14 cellular contexts compared by ENCODE assay signal in the genomic region with DNA sequence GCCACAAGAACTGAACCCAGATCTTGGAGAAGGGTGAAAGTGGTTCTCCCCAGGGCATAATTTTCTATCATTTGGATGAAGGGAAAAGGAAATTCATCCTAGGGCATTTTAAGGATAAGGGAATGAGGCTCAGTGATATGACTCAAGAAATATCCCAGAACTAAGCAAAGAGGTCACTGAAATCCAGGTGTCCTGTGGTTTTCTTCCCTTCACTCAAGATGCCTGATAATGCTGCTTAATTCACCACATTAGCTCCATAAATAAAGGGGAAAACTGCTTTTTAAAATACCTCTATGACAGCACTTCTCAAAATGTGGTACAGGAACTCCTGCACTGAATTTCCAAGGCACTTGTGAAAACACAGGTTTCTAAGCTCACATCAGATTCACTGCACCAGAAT. TPM values are rescaled to one million over a fixed set of nuclear protein-coding genes. Genes with fewer than 3 reads are reported as not detected.
DNase-seq lines count a peak whose midpoint lies in the region; ATAC-seq and TF ChIP-seq lines count a peak whose summit lies in the region.
"Had no signal": no experiment of that assay in that cellular context is flagged by ENCODE, and none has a peak within 500 bp of the region (broad histone marks: within the 10 kb centered on the region; RNA-seq: fewer than 3 reads in every experiment).

No MANE protein-coding gene starts in this region.

- H3K4me1 ChIP-seq in GM23338 (ENCODE audit: insufficient read depth) (peaks cover 39% of the 10 kb centered on the region), duodenal mucosa (ENCODE audit: control insufficient read depth in 1 of 2, insufficient read depth in 2 of 2, low read length in 2 of 2) (peaks cover 36 to 47% of the 10 kb centered on the region in 2 donors), mucosa of descending colon (ENCODE audit: low read depth) (peaks cover 17% of the 10 kb centered on the region), H9 (ENCODE audit: insufficient read depth, low read length) (peaks cover 22% of the 10 kb centered on the region)

- no peaks in the 10 kb centered on the region; the same call in 1 of the 2 replicates for H3K9me2 ChIP-seq in GM23338 (ENCODE audit: insufficient read depth)

- ATAC-seq in CD4-positive, alpha-beta T cell (ENCODE audit: poor library complexity): no peak
- no peak for ATAC-seq in GM23338
- ATAC-seq in mucosa of descending colon: no peak

- H3K18ac ChIP-seq in H9 (ENCODE audit: insufficient read length, low read depth, low read length): no peak overlapping the region

- intact Hi-C loops in CD4-positive, alpha-beta T cell (cut with DNase I, micrococcal nuclease): loop anchor here in 1 of 2 experiments (2.0 kb wide), 1 partner anchor 24 kb away; no protein-coding TSS in a partner anchor
- intact Hi-C loops in mucosa of descending colon (cut with DNase I, micrococcal nuclease): no loop called here
- intact Hi-C loops in lower leg skin (cut with DNase I; ENCODE audit: low total_unique reads): no loop called here

- no peak overlapping the region for H3K56ac ChIP-seq in H9 (ENCODE audit: insufficient read length, low read depth, low read length)

- no peak overlapping the region for H2AFZ ChIP-seq in GM23338
- no peak overlapping the region for H2AFZ ChIP-seq in H9 (ENCODE audit: low read length)

- H2BK5ac ChIP-seq in H9 (ENCODE audit: insufficient read length, low read length): no peak overlapping the region

- H3F3A ChIP-seq in GM23338 (replicated peaks; ENCODE audit: low read depth): no peaks in the 10 kb centered on the region; the same call in 1 of the 2 replicates

- CTCF ChIA-PET in CD4-positive, alpha-beta T cell (lab: Charles Lee): no interaction called here

- H3K23ac ChIP-seq in H9 (ENCODE audit: insufficient read length, low read depth, low read length): no peak overlapping the region

- H3K4me2 ChIP-seq in GM23338 (no peak overlapping the region), H9 (ENCODE audit: insufficient read depth, insufficient read length, low read length) (no peak overlapping the region)

- TF ChIP-seq CTCF in CD4-positive, alpha-beta T cell (IDR thresholded peaks at IDR 0.05): no peak
- TF ChIP-seq CTCF in GM23338 (conservative IDR thresholded peaks at IDR 0.05; ENCODE audit: low read depth in 2 of 2): no peak
- TF ChIP-seq CTCF in nephron progenitor cell (IDR thresholded peaks at IDR 0.05): no peak
- TF ChIP-seq CTCF in mucosa of descending colon (IDR thresholded peaks at IDR 0.05): no peak
- no peak for TF ChIP-seq CTCF in H9 (conservative IDR thresholded peaks at IDR 0.05)
- no peak for TF ChIP-seq CTCF in lower leg skin (IDR thresholded peaks at IDR 0.05)

- no peaks in the 10 kb centered on the region for H3K9me3 Mint-ChIP-seq in CD4-positive, alpha-beta T cell
- H3K9me3 Mint-ChIP-seq in GM23338 (no peaks in the 10 kb centered on the region; the same call in 2 of the 3 replicates), nephron progenitor cell (peaks cover 9% of the 10 kb centered on the region), H9 (no peaks in the 10 kb centered on the region; a peak in 1 of 5 replicates)

- POLR2A ChIA-PET in CD4-positive, alpha-beta T cell (lab: Charles Lee): no interaction called here

- no peak overlapping the region for H4K8ac ChIP-seq in H9 (replicated peaks; ENCODE audit: insufficient read length, low read depth, low read length)

- H3K23me2 ChIP-seq in H9 (ENCODE audit: insufficient read length, low read depth, low read length, poor library complexity, severe bottlenecking): no peaks in the 10 kb centered on the region

- TF ChIP-seq POLR2A in lower leg skin (IDR thresholded peaks at IDR 0.05): no peak

- H4K91ac ChIP-seq in H9 (ENCODE audit: insufficient read length, low read depth, low read length): no peak overlapping the region

- H3K36me3 Mint-ChIP-seq in CD4-positive, alpha-beta T cell (ENCODE audit: low read depth): peaks cover 5% of the 10 kb centered on the region
- H3K36me3 Mint-ChIP-seq in GM23338 (ENCODE audit: low read depth): no peaks in the 10 kb centered on the region
- H3K36me3 Mint-ChIP-seq in nephron progenitor cell (ENCODE audit: low read depth): peaks cover 6% of the 10 kb centered on the region
- peaks cover 0 to 2% (median 0%) of the 10 kb centered on the region in 3 experiments; a peak in 2 of 7 replicates for H3K36me3 Mint-ChIP-seq in H9 (ENCODE audit: insufficient read depth in 1 of 3, low read depth in 3 of 3)

- peak overlapping the region; percentile 90 for H3K27ac Mint-ChIP-seq in CD4-positive, alpha-beta T cell
- H3K27ac Mint-ChIP-seq in GM23338: 0 out of 2 replicates have a peak overlapping the region, but pooled peaks have one; percentile 32
- H3K27ac Mint-ChIP-seq in nephron progenitor cell: peak overlapping the region; percentile 14
- no peak overlapping the region for H3K27ac Mint-ChIP-seq in H9

- H3K9ac ChIP-seq in duodenal mucosa (ENCODE audit: low read depth in 1 of 2, low read length in 2 of 2) (no peak overlapping the region), H9 (ENCODE audit: extremely low read depth, insufficient read length, low read length) (no peak overlapping the region)

- H3K4me1 Mint-ChIP-seq in CD4-positive, alpha-beta T cell (ENCODE audit: low read depth): peaks cover 68% of the 10 kb centered on the region
- peaks cover 50% of the 10 kb centered on the region for H3K4me1 Mint-ChIP-seq in GM23338
- H3K4me1 Mint-ChIP-seq in nephron progenitor cell: peaks cover 79% of the 10 kb centered on the region
- H3K4me1 Mint-ChIP-seq in H9: peaks cover 54 to 58% of the 10 kb centered on the region in 2 experiments

- no peaks in the 10 kb centered on the region for H3K36me3 ChIP-seq in GM23338 (ENCODE audit: insufficient read depth)
- H3K36me3 ChIP-seq in duodenal mucosa (ENCODE audit: control insufficient read depth in 1 of 2, insufficient read depth in 2 of 2, low read length in 2 of 2): no peaks in the 10 kb centered on the region
- no peaks in the 10 kb centered on the region for H3K36me3 ChIP-seq in mucosa of descending colon (ENCODE audit: low read depth)
- H3K36me3 ChIP-seq: brain microvascular endothelial cell had no signal

- H4K20me1 ChIP-seq in GM23338 (replicated peaks; ENCODE audit: insufficient read depth) (no peaks in the 10 kb centered on the region), H9 (ENCODE audit: control insufficient read depth, insufficient read depth, insufficient read length) (no peaks in the 10 kb centered on the region)

- H3K79me1 ChIP-seq in H9 (ENCODE audit: insufficient read depth, low read depth, low read length, poor library complexity, severe bottlenecking): no peaks in the 10 kb centered on the region

- H3K27ac ChIP-seq in CD4-positive, alpha-beta T cell (ENCODE audit: low read depth, low read length): no peak overlapping the region
- peak overlapping the region; percentile 33; the same call in 1 of the 2 replicates for H3K27ac ChIP-seq in GM23338 (ENCODE audit: low read depth)
- peak overlapping the region; percentile 6 for H3K27ac ChIP-seq in duodenal mucosa (ENCODE audit: low read depth, low read length)
- no peak overlapping the region for H3K27ac ChIP-seq in H9 (ENCODE audit: insufficient read length, low read depth, low read length)
- H3K27ac ChIP-seq: brain microvascular endothelial cell had no signal

- no peak overlapping the region for H3T11ph ChIP-seq in H9 (ENCODE audit: low read length)

- H3K79me2 ChIP-seq in GM23338 (replicated peaks; ENCODE audit: insufficient read depth) (no peaks in the 10 kb centered on the region), H9 (ENCODE audit: insufficient read depth, low read length) (no peaks in the 10 kb centered on the region)

- H2BK120ac ChIP-seq in H9 (ENCODE audit: low read depth, low read length, poor library complexity, severe bottlenecking): no peak overlapping the region

- no peaks in the 10 kb centered on the region for H3K9me3 ChIP-seq in CD4-positive, alpha-beta T cell (ENCODE audit: control insufficient read depth, low read length)
- H3K9me3 ChIP-seq in duodenal mucosa (ENCODE audit: control insufficient read depth in 1 of 2, low read length in 2 of 2) (no peaks in the 10 kb centered on the region), mucosa of descending colon (no peaks in the 10 kb centered on the region), H9 (ENCODE audit: control insufficient read depth, low read depth, low read length) (no peaks in the 10 kb centered on the region)

- H3K27me3 Mint-ChIP-seq in CD4-positive, alpha-beta T cell: no peaks in the 10 kb centered on the region
- H3K27me3 Mint-ChIP-seq in GM23338 (ENCODE audit: insufficient read depth, low read depth, poor library complexity): peaks cover 17% of the 10 kb centered on the region
- no peaks in the 10 kb centered on the region for H3K27me3 Mint-ChIP-seq in nephron progenitor cell (ENCODE audit: low read depth, poor library complexity)
- no peaks in the 10 kb centered on the region for H3K27me3 Mint-ChIP-seq in H9 (ENCODE audit: low read depth)

- H2BK12ac ChIP-seq in H9 (ENCODE audit: insufficient read length, low read depth, low read length): no peak overlapping the region

- DNase-seq in CD4-positive, alpha-beta T cell: no peak
- no peak for DNase-seq in GM23338 (ENCODE audit: low spot score)
- no peak for DNase-seq in nephron progenitor cell
- no peak for DNase-seq in mucosa of descending colon
- no peak for DNase-seq in H9
- no peak for DNase-seq in lower leg skin (ENCODE audit: low spot score in 2 of 2)
- DNase-seq: brain microvascular endothelial cell, COR-L47, NCI-H187, NCI-H69 had no signal

- H3K4ac ChIP-seq in H9 (ENCODE audit: low read depth, low read length): no peak overlapping the region

- no peak overlapping the region for H2AK5ac ChIP-seq in H9 (ENCODE audit: insufficient read length, low read length)

- no peaks in the 10 kb centered on the region for H3K27me3 ChIP-seq in CD4-positive, alpha-beta T cell (ENCODE audit: control insufficient read depth, insufficient read depth, low read length)
- H3K27me3 ChIP-seq in GM23338 (ENCODE audit: insufficient read depth) (no peaks in the 10 kb centered on the region), duodenal mucosa (ENCODE audit: control insufficient read depth in 1 of 2, insufficient read depth in 2 of 2, low read length in 2 of 2) (no peaks in the 10 kb centered on the region), H9 (ENCODE audit: insufficient read depth, low read length) (no peaks in the 10 kb centered on the region)
- H3K27me3 ChIP-seq: brain microvascular endothelial cell had no signal

- H3K14ac ChIP-seq in H9 (ENCODE audit: insufficient read depth, low read length): no peak overlapping the region

- no peak overlapping the region for H2BK15ac ChIP-seq in H9 (ENCODE audit: low read depth, low read length)

- H3K4me3 ChIP-seq in GM23338 (no peak overlapping the region), duodenal mucosa (ENCODE audit: low read depth in 1 of 2, low read length in 2 of 2) (no peak overlapping the region), mucosa of descending colon (no peak overlapping the region), lower leg skin (ENCODE audit: low read depth, poor library complexity, severe bottlenecking) (no peak overlapping the region)

- H3K4me3 Mint-ChIP-seq in CD4-positive, alpha-beta T cell: peak overlapping the region; percentile 55
- H3K4me3 Mint-ChIP-seq in GM23338 (no peak overlapping the region), nephron progenitor cell (no peak overlapping the region), H9 (no peak overlapping the region)

- no peak overlapping the region for H4K5ac ChIP-seq in H9 (ENCODE audit: insufficient read length, low read depth, low read length)

- no peak overlapping the region for H2BK20ac ChIP-seq in H9 (ENCODE audit: low read depth, low read length, poor library complexity, severe bottlenecking)

RNA-seq across cellular contexts. Expression of a gene that starts 2.7 kb away (rescaled TPM):
- 10 to 100 TPM; 11.5 to 12.8 TPM for total RNA-seq in CD4-positive, alpha-beta T cell
- total RNA-seq in GM23338 (2014; rRNA removed; shearing (Covaris generic)): 0.43 and 0.52 TPM in 2 replicates
- 0.42 TPM in 2 replicates for polyA plus RNA-seq in GM23338 (2016; fragmentation: Nextera tagmentation; extraction: Ambion mirVana)
- 10 to 100 TPM in 2 of 3 donors, 1 to 10 TPM in 1; 5.8 to 12.7 (median 11.2) TPM for total RNA-seq in mucosa of descending colon
- 0.55 and 0.64 TPM in 2 replicates for total RNA-seq in H9 (2021)
- total RNA-seq in lower leg skin: 1 to 10 TPM; 1.1 to 8.2 (median 3.7) TPM

RNA-seq across cellular contexts. Expression of a gene that starts 28.7 kb away (rescaled TPM):
- total RNA-seq in CD4-positive, alpha-beta T cell: 10 to 100 TPM; 36.9 to 38.9 TPM
- not detected in 2 replicates for total RNA-seq in GM23338 (2014; rRNA removed; shearing (Covaris generic))
- 0.10 and 0.24 TPM in 2 replicates for polyA plus RNA-seq in GM23338 (2016; fragmentation: Nextera tagmentation; extraction: Ambion mirVana)
- total RNA-seq in mucosa of descending colon (1 to 10 TPM; 6.9 to 7.6 (median 7.5) TPM), H9 (2021) (0.09 TPM in 1 of 2 replicates, not detected in the other), lower leg skin (1 to 10 TPM in 3 of 4 donors, under 1 TPM in 1; 0.67 to 2.2 (median 1.9) TPM)

RNA-seq across cellular contexts. Expression of a gene that starts 47.3 kb away (rescaled TPM):
- total RNA-seq in CD4-positive, alpha-beta T cell: under 1 TPM; 0.11 to 0.14 TPM
- total RNA-seq in GM23338 (2014; rRNA removed; shearing (Covaris generic)): not detected in 2 replicates
- 0.10 TPM in 2 replicates for polyA plus RNA-seq in GM23338 (2016; fragmentation: Nextera tagmentation; extraction: Ambion mirVana)
- total RNA-seq in mucosa of descending colon: not detected
- not detected in 2 replicates for total RNA-seq in H9 (2021)
- not detected for total RNA-seq in lower leg skin
- total RNA-seq: endothelial cell of umbilical vein, mesenteric fat pad, renal cortical epithelial cell had no signal
- polyA plus RNA-seq: endothelial cell of umbilical vein had no signal

Comparison
In these comparisons a context has a peak if more than half of its experiments do, and no peak if none do; other contexts are left out.
1. H3K27ac ChIP-seq: peak in GM23338 (single experiment) and duodenal mucosa (single experiment); none in CD4-positive, alpha-beta T cell (single experiment) and H9 (single experiment).
2. H3K27ac Mint-ChIP-seq: peak in CD4-positive, alpha-beta T cell (single experiment), GM23338 (single experiment) and nephron progenitor cell (single experiment); none in H9 (0 of 3).
3. RNA of a gene that starts 28.7 kb away (total RNA-seq): 36.9 to 38.9 TPM in CD4-positive, alpha-beta T cell; 6.9 to 7.6 TPM in mucosa of descending colon, 0.67 to 2.2 TPM in lower leg skin, 0.09 TPM in H9 and not detected in GM23338; every median in the first group is over 4 times any median in the second.